ENCODE assay signal across 1 cellular context in genomic region chr17:797236-797635, GRCh38.
TF ChIP-seq lines count a peak whose summit lies in the region.

No MANE protein-coding gene starts in this region.

TF ChIP-seq in HepG2, 621 proteins besides CTCF, POLR2A, EP300 and RAD21:
- TF ChIP-seq AGO2 (optimal IDR thresholded peaks at IDR 0.05; ENCODE audit: low read depth, low read length) (peak; percentile 67), NFE2 (CRISPR knock-in tag; IDR thresholded peaks at IDR 0.05) (no peak)
